Comparison of ENCODE assay signal across 8 cellular contexts in genomic region chr17:39769974-39770587, GRCh38. TPM values are rescaled to one million over a fixed set of nuclear protein-coding genes. Genes with fewer than 3 reads are reported as not detected.
DNase-seq lines count a peak whose midpoint lies in the region; ATAC-seq and TF ChIP-seq lines count a peak whose summit lies in the region.

No MANE protein-coding gene starts in this region.

- TF ChIP-seq CTCF in chondrocyte (IDR thresholded peaks at IDR 0.05): no peak

- no peaks in the 10 kb centered on the region for H3K9me3 Mint-ChIP-seq in activated T-helper 1 cell treated with anti-CD3 and anti-CD28 coated beads, Interleukin-12 subunit alpha, Interleukin-12 subunit beta, Interleukin-2, Interleukin-4 antibody, amounts not matched to agents 30 ng/mL and 10 ng/mL and 1 ng/mL, durations not matched to agents 14 hours and 24 hours and 36 hours
- peaks cover 4% of the 10 kb centered on the region for H3K9me3 Mint-ChIP-seq in chondrocyte (ENCODE audit: low read depth)

- DNase-seq in NCI-H2196 (lab: John Stamatoyannopoulos, UW; ENCODE audit: unreplicated experiment) (peak; percentile 81), chondrocyte (ENCODE audit: low spot score) (no peak), 8988T (no peak), NCI-H1105 (lab: John Stamatoyannopoulos, UW) (no peak)
- DNase-seq in activated T-helper 1 cell treated with anti-CD3 and anti-CD28 coated beads, Interleukin-12 subunit alpha, Interleukin-12 subunit beta, Interleukin-2, Interleukin-4 antibody, amounts not matched to agents 30 ng/mL and 10 ng/mL and 1 ng/mL, durations not matched to agents 14 hours and 24 hours and 36 hours (ENCODE audit: low spot score): peak; percentile 63
- DNase-seq in stimulated activated CD4-positive, alpha-beta T cell treated with anti-CD3 and anti-CD28 coated beads, Interleukin-12 subunit alpha, Interleukin-12 subunit beta, amount 100 ng/mL, for 24 hours (ENCODE audit: low read depth in 2 of 2): peak; percentile 39 to 41

- peaks cover 57% of the 10 kb centered on the region for H3K36me3 Mint-ChIP-seq in activated T-helper 1 cell treated with anti-CD3 and anti-CD28 coated beads, Interleukin-12 subunit alpha, Interleukin-12 subunit beta, Interleukin-2, Interleukin-4 antibody, amounts not matched to agents 30 ng/mL and 10 ng/mL and 1 ng/mL, durations not matched to agents 14 hours and 24 hours and 36 hours (ENCODE audit: low read depth)
- peaks cover 3% of the 10 kb centered on the region for H3K36me3 Mint-ChIP-seq in chondrocyte (ENCODE audit: low read depth)

- intact Hi-C loops in activated T-helper 1 cell treated with anti-CD3 and anti-CD28 coated beads, Interleukin-12 subunit alpha, Interleukin-12 subunit beta, Interleukin-2, Interleukin-4 antibody, amounts not matched to agents 30 ng/mL and 10 ng/mL and 1 ng/mL, durations not matched to agents 14 hours and 24 hours and 36 hours (cut with micrococcal nuclease): loop anchor here (1.0 to 10.0 kb wide), 12 partner anchors 8 to 795 kb away; partner anchors contain the start of genes CCR7, LRRC3C, ORMDL3 and PSMD3

- peaks cover 93% of the 10 kb centered on the region for H3K4me1 Mint-ChIP-seq in activated T-helper 1 cell treated with anti-CD3 and anti-CD28 coated beads, Interleukin-12 subunit alpha, Interleukin-12 subunit beta, Interleukin-2, Interleukin-4 antibody, amounts not matched to agents 30 ng/mL and 10 ng/mL and 1 ng/mL, durations not matched to agents 14 hours and 24 hours and 36 hours (ENCODE audit: low read depth)
- no peaks in the 10 kb centered on the region for H3K4me1 Mint-ChIP-seq in chondrocyte (ENCODE audit: low read depth)

- ATAC-seq in GM18519 (IDR thresholded peaks at IDR 0.05; ENCODE audit: low FRiP score, unreplicated experiment) (peak; percentile 36), HG02885 (IDR thresholded peaks at IDR 0.05; ENCODE audit: poor library complexity, unreplicated experiment) (peak; percentile 56)

- no peaks in the 10 kb centered on the region for H3K27me3 Mint-ChIP-seq in activated T-helper 1 cell treated with anti-CD3 and anti-CD28 coated beads, Interleukin-12 subunit alpha, Interleukin-12 subunit beta, Interleukin-2, Interleukin-4 antibody, amounts not matched to agents 30 ng/mL and 10 ng/mL and 1 ng/mL, durations not matched to agents 14 hours and 24 hours and 36 hours (ENCODE audit: insufficient read depth)
- H3K27me3 Mint-ChIP-seq in chondrocyte (ENCODE audit: low read depth): peaks cover 50% of the 10 kb centered on the region

- H3K27ac Mint-ChIP-seq in activated T-helper 1 cell treated with anti-CD3 and anti-CD28 coated beads, Interleukin-12 subunit alpha, Interleukin-12 subunit beta, Interleukin-2, Interleukin-4 antibody, amounts not matched to agents 30 ng/mL and 10 ng/mL and 1 ng/mL, durations not matched to agents 14 hours and 24 hours and 36 hours: peak overlapping the region; percentile 56
- H3K27ac Mint-ChIP-seq in chondrocyte (ENCODE audit: unreplicated experiment): no peak overlapping the region

- peak overlapping the region; percentile 38 for H3K4me3 Mint-ChIP-seq in activated T-helper 1 cell treated with anti-CD3 and anti-CD28 coated beads, Interleukin-12 subunit alpha, Interleukin-12 subunit beta, Interleukin-2, Interleukin-4 antibody, amounts not matched to agents 30 ng/mL and 10 ng/mL and 1 ng/mL, durations not matched to agents 14 hours and 24 hours and 36 hours
- no peak overlapping the region for H3K4me3 Mint-ChIP-seq in chondrocyte (ENCODE audit: unreplicated experiment)

RNA-seq across cellular contexts. Expression of gene GRB7, which starts 32.3 kb away (rescaled TPM):
- 0.64 and 0.73 TPM in 2 replicates for total RNA-seq in activated T-helper 1 cell treated with anti-CD3 and anti-CD28 coated beads, Interleukin-12 subunit alpha, Interleukin-12 subunit beta, Interleukin-2, Interleukin-4 antibody, amounts not matched to agents 30 ng/mL and 10 ng/mL and 1 ng/mL, durations not matched to agents 14 hours and 24 hours and 36 hours
- 0.46 to 0.68 TPM in 2 of 3 replicates, not detected in the other for total RNA-seq in chondrocyte

RNA-seq across cellular contexts. Expression of gene MIEN1, which starts 39.7 kb away (rescaled TPM):
- total RNA-seq in activated T-helper 1 cell treated with anti-CD3 and anti-CD28 coated beads, Interleukin-12 subunit alpha, Interleukin-12 subunit beta, Interleukin-2, Interleukin-4 antibody, amounts not matched to agents 30 ng/mL and 10 ng/mL and 1 ng/mL, durations not matched to agents 14 hours and 24 hours and 36 hours: 33.3 and 37.1 TPM in 2 replicates
- total RNA-seq in chondrocyte: 45.3 to 48.5 TPM (median 46.5 TPM) in 3 replicates

Comparison
In these comparisons a context has a peak if more than half of its experiments do, and no peak if none do; other contexts are left out.
1. DNase-seq: peak in NCI-H2196 (single experiment), activated T-helper 1 cell treated with anti-CD3 and anti-CD28 coated beads, Interleukin-12 subunit alpha, Interleukin-12 subunit beta, Interleukin-2, Interleukin-4 antibody, amounts not matched to agents 30 ng/mL and 10 ng/mL and 1 ng/mL, durations not matched to agents 14 hours and 24 hours and 36 hours (single experiment) and stimulated activated CD4-positive, alpha-beta T cell treated with anti-CD3 and anti-CD28 coated beads, Interleukin-12 subunit alpha, Interleukin-12 subunit beta, amount 100 ng/mL, for 24 hours (2 of 2); none in chondrocyte (single experiment), 8988T (single experiment) and NCI-H1105 (single experiment).